8 cellular contexts compared by ENCODE assay signal in the genomic region with DNA sequence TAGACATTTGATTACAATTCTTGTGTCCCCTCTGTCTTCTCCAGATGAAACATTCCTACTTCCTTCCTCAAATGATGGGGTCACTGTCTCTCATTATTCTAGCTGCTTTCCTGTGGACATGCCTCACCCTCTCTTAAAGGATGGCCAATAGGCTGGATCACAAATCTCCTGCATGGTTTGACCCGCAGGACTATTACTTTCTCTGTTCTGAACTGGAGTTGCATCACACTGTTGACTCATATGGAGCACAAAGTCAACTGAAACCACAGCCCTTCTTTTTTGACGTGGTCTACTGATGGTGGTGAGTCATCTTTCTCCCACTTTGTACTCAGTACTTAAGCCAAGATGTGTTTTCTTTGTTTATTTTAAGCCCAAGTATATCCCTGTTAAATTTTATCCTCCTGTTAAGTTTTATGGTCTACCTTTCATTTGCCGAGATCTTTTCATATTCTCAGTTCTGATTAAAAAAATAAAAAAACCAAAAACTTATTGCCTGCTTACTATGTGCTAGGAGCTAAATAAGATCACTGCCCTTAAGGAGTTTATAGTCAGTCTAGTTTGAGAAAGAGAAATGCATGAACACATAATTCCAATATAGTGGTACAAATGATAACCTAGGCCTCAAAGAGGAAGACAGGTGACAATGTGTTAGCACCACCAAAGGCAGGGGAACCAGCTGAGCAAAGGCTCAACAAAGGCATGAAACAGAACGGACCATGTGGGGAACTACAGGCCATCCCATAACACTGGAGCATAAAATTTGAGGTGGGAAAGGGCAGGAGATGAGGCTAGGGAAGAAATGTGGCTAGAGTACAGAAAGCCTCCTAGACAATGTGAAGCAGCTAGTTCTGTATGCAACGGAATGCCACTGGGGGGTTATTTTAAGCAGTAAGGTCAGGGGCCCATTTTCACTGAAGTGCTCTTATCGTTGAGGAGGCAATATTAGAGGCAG.
DNase-seq lines count a peak whose midpoint lies in the region; ATAC-seq, FAIRE-seq and TF ChIP-seq lines count a peak whose summit lies in the region.

No MANE protein-coding gene starts in this region.

- H3K27me3 Mint-ChIP-seq in nephron (ENCODE audit: low read depth), result no peaks in the 10 kb centered on the region

- H3K36me3 Mint-ChIP-seq in nephron (ENCODE audit: low read depth), result peaks cover 39% of the 10 kb centered on the region

- FAIRE-seq in endothelial cell of umbilical vein (lab: Jason Lieb, UNC), result peak; percentile 96

- H4K20me1 ChIP-seq in endothelial cell of umbilical vein (replicated peaks; ENCODE audit: control insufficient read depth, extremely low read depth, insufficient read depth, low read length), result no peaks in the 10 kb centered on the region

- no peaks in the 10 kb centered on the region for H3K27me3 ChIP-seq in endothelial cell of umbilical vein (ENCODE audit: control insufficient read depth in 2 of 2, insufficient read depth in 2 of 2, low read length in 2 of 2)

- peaks cover 13% of the 10 kb centered on the region for H3K4me1 ChIP-seq in endothelial cell of umbilical vein (ENCODE audit: control insufficient read depth, extremely low read depth, insufficient read depth, low read length)

- H3K9me3 Mint-ChIP-seq in nephron, result peaks cover 6% of the 10 kb centered on the region

- H3K9me3 ChIP-seq in endothelial cell of umbilical vein (replicated peaks; ENCODE audit: control insufficient read depth, insufficient read depth, low read length), result no peaks in the 10 kb centered on the region

- no peak overlapping the region for H3K9ac ChIP-seq in endothelial cell of umbilical vein (replicated peaks; ENCODE audit: extremely low read depth, insufficient read depth, low read length)

- BruUV-seq in endothelial cell of umbilical vein (replicated peaks; lab: Mats Ljungman, UMichigan), result no TSS peak

- H3K79me2 ChIP-seq in endothelial cell of umbilical vein (ENCODE audit: control insufficient read depth, insufficient read depth, low read length), result no peaks in the 10 kb centered on the region

- H3K4me1 Mint-ChIP-seq in nephron, result peaks cover 24% of the 10 kb centered on the region

- POLR2A ChIA-PET in endothelial cell of umbilical vein (lab: Charles Lee), result no interaction called here

- TF ChIP-seq POLR2A in endothelial cell of umbilical vein (IDR thresholded peaks at IDR 0.05; ENCODE audit: low read depth, low read length), result no peak

- dilution Hi-C loops in endothelial cell of umbilical vein (cut with MboI; ENCODE audit: extremely low pct_ligation_motif_present, low sequenced_read_pairs), result no loop called here

- H3K4me2 ChIP-seq in endothelial cell of umbilical vein (ENCODE audit: insufficient read depth, low read length), result peak overlapping the region; percentile 28

- H3K9me1 ChIP-seq in endothelial cell of umbilical vein (replicated peaks; ENCODE audit: control insufficient read depth, extremely low read depth, insufficient read depth, low read length), result no peaks in the 10 kb centered on the region

- intact Hi-C loops in endothelial cell of umbilical vein (cut with micrococcal nuclease), result loop anchor here (2.0 kb wide), 1 partner anchor 17 kb away; no protein-coding TSS in a partner anchor

- DNase-seq in EL (peak; percentile 97), T1000 (lab: John Stamatoyannopoulos, UW) (peak; percentile 27), endothelial cell of umbilical vein (ENCODE audit: low read depth, low spot score) (peak; percentile 83), ureter (ENCODE audit: low spot score) (no peak), NCI-H2227 (lab: John Stamatoyannopoulos, UW; ENCODE audit: unreplicated experiment) (no peak)

- H2AFZ ChIP-seq in endothelial cell of umbilical vein (ENCODE audit: low read depth, low read length), result peak overlapping the region; percentile 27

- H3K27ac ChIP-seq in endothelial cell of umbilical vein (ENCODE audit: insufficient read depth, low read depth, low read length), result peak overlapping the region; percentile 57

- TF ChIP-seq CTCF in endothelial cell of umbilical vein (IDR thresholded peaks at IDR 0.05; ENCODE audit: extremely low read depth in 1 of 2, insufficient read depth in 1 of 2, low read depth in 1 of 2, low read length in 2 of 2), result no peak
- TF ChIP-seq CTCF in nephron (IDR thresholded peaks at IDR 0.05; ENCODE audit: unreplicated experiment in 3 of 3), result no peak

- peak; percentile 97 for ATAC-seq in GM21360 (IDR thresholded peaks at IDR 0.05; ENCODE audit: unreplicated experiment)
- ATAC-seq in HG03565 (IDR thresholded peaks at IDR 0.05; ENCODE audit: unreplicated experiment), result peak; percentile 99

- no peak overlapping the region for H3K4me3 ChIP-seq in endothelial cell of umbilical vein (replicated peaks in 1 of 3; ENCODE audit: insufficient read depth in 1 of 3, low read depth in 1 of 3, low read length in 3 of 3)

- CTCF ChIA-PET in endothelial cell of umbilical vein (lab: Charles Lee), result interaction anchor here (0.6 to 1.8 kb wide), 3 partner anchors 23 to 517 kb away, joined by 4 to 8 read pairs (median 6); no protein-coding TSS in a partner anchor

- peak overlapping the region; percentile 46 to 61 (median 47) for H3K27ac Mint-ChIP-seq in nephron

- H3K36me3 ChIP-seq in endothelial cell of umbilical vein (ENCODE audit: control insufficient read depth in 2 of 2, extremely low read depth in 1 of 2, insufficient read depth in 2 of 2, low read length in 2 of 2), result no peaks in the 10 kb centered on the region

- no peak overlapping the region for H3K4me3 Mint-ChIP-seq in nephron

TF ChIP-seq in endothelial cell of umbilical vein, 7 proteins besides CTCF, POLR2A, EP300 and RAD21:
- TF ChIP-seq MAX (IDR thresholded peaks at IDR 0.05; ENCODE audit: insufficient read depth, insufficient read length), result no peak
- no peak for TF ChIP-seq GATA2 (IDR thresholded peaks at IDR 0.05; ENCODE audit: insufficient read depth, insufficient read length, low read depth, low read length)
- peak; percentile 99 for TF ChIP-seq FOS (IDR thresholded peaks at IDR 0.05; ENCODE audit: borderline replicate concordance, insufficient read depth, low read length)
- TF ChIP-seq POLR2AphosphoS5 (IDR thresholded peaks at IDR 0.05; ENCODE audit: insufficient read depth, low read depth, low read length), result peak; percentile 39
- no peak for TF ChIP-seq EZH2 (IDR thresholded peaks at IDR 0.05; ENCODE audit: borderline replicate concordance, low read depth, low read length, severe bottlenecking)
- TF ChIP-seq MYC (IDR thresholded peaks at IDR 0.05; ENCODE audit: low read depth, low read length), result no peak
- TF ChIP-seq JUN (IDR thresholded peaks at IDR 0.05; ENCODE audit: borderline replicate concordance, insufficient read depth, insufficient read length, low read depth), result peak; percentile 93

Comparison
In these comparisons a context has a peak if more than half of its experiments do, and no peak if none do; other contexts are left out.
1. DNase-seq: peak in EL (single experiment), T1000 (single experiment) and endothelial cell of umbilical vein (single experiment); none in ureter (single experiment) and NCI-H2227 (single experiment).